In genomic region chr17:47975815-47976190, GRCh38 we compare ENCODE assay signal across 20 cellular contexts. TPM values are rescaled to one million over a fixed set of nuclear protein-coding genes. Genes with fewer than 3 reads are reported as not detected.
A peak's percentile ranks its signal among the peaks of the same experiment; 100 is the strongest.
DNase-seq lines count a peak whose midpoint lies in the region; ATAC-seq, FAIRE-seq and TF ChIP-seq lines count a peak whose summit lies in the region.
"Had no signal": no experiment of that assay in that cellular context is flagged by ENCODE, and none has a peak within 500 bp of the region (broad histone marks: within the 10 kb centered on the region; RNA-seq: fewer than 3 reads in every experiment).

No MANE protein-coding gene starts in this region.

- no peaks in the 10 kb centered on the region for H3K9me3 ChIP-seq in astrocyte (ENCODE audit: insufficient read depth, low read depth, low read length)
- no peaks in the 10 kb centered on the region for H3K9me3 ChIP-seq in neural progenitor cell (ENCODE audit: low read depth)
- H3K9me3 ChIP-seq: HAP-1 had no signal

- H3K4me3 Mint-ChIP-seq in activated CD4-positive, alpha-beta memory T cell treated with anti-CD3 and anti-CD28 coated beads, Interleukin-2, amount 10 ng/mL, durations not matched to agents 7 days and 5 days, result no peak overlapping the region
- H3K4me3 Mint-ChIP-seq in activated CD4-positive, alpha-beta memory T cell treated with anti-CD3 and anti-CD28 coated beads for 36 hours, result no peak overlapping the region
- H3K4me3 Mint-ChIP-seq in astrocyte (ENCODE audit: unreplicated experiment) (peak overlapping the region; percentile 37), neural progenitor cell (peak overlapping the region; percentile 39)
- H3K4me3 Mint-ChIP-seq: CD4-positive, alpha-beta T cell had no signal

- peak overlapping the region; percentile 29 for H3K4me3 ChIP-seq in Jurkat, Clone E6-1 (ENCODE audit: low read length)
- H3K4me3 ChIP-seq in astrocyte (ENCODE audit: insufficient read depth, low read depth, low read length), result no peak overlapping the region
- H3K4me3 ChIP-seq in neural progenitor cell, result no peak overlapping the region
- H3K4me3 ChIP-seq: GM12878, HAP-1 had no signal

- H3K36me3 Mint-ChIP-seq in activated CD4-positive, alpha-beta memory T cell treated with anti-CD3 and anti-CD28 coated beads, Interleukin-2, amount 10 ng/mL, durations not matched to agents 7 days and 5 days (ENCODE audit: low read depth), result peaks cover 51% of the 10 kb centered on the region
- peaks cover 38% of the 10 kb centered on the region for H3K36me3 Mint-ChIP-seq in activated CD4-positive, alpha-beta memory T cell treated with anti-CD3 and anti-CD28 coated beads for 36 hours
- H3K36me3 Mint-ChIP-seq in astrocyte (ENCODE audit: low read depth, unreplicated experiment) (peaks cover 22% of the 10 kb centered on the region), neural progenitor cell (peaks cover 39% of the 10 kb centered on the region)

- H3K27ac ChIP-seq in astrocyte (ENCODE audit: low read depth, low read length), result no peak overlapping the region
- H3K27ac ChIP-seq in neural progenitor cell, result no peak overlapping the region

- H3K9ac ChIP-seq in astrocyte (ENCODE audit: low read length) (no peak overlapping the region), neural progenitor cell (no peak overlapping the region)

- H3K36me3 ChIP-seq in astrocyte (ENCODE audit: insufficient read depth, low read length) (peaks cover 35% of the 10 kb centered on the region), neural progenitor cell (no peaks in the 10 kb centered on the region)

- FAIRE-seq in astrocyte (lab: Jason Lieb, UNC), result no peak
- FAIRE-seq: GM12878, GM18507, H1 had no signal

- TF ChIP-seq CTCF in astrocyte (IDR thresholded peaks at IDR 0.05; ENCODE audit: insufficient read depth, low read depth, low read length) (no peak), neural progenitor cell (IDR thresholded peaks at IDR 0.05) (no peak)

- H3K4me2 ChIP-seq in astrocyte (ENCODE audit: low read length), result no peak overlapping the region
- H3K4me2 ChIP-seq in neural progenitor cell, result no peak overlapping the region

- H3K79me2 ChIP-seq in astrocyte (ENCODE audit: insufficient read depth, low read length), result peaks cover 6% of the 10 kb centered on the region
- peaks cover 15% of the 10 kb centered on the region for H3K79me2 ChIP-seq in neural progenitor cell (ENCODE audit: low read depth)

- H3K4me1 ChIP-seq in astrocyte (ENCODE audit: insufficient read depth, low read length), result peaks cover 3% of the 10 kb centered on the region
- H3K4me1 ChIP-seq in neural progenitor cell, result peaks cover 13% of the 10 kb centered on the region

- no peaks in the 10 kb centered on the region for H3K27me3 ChIP-seq in astrocyte (ENCODE audit: insufficient read depth, low read length)
- H3K27me3 ChIP-seq in neural progenitor cell, result no peaks in the 10 kb centered on the region

- H3K9me3 Mint-ChIP-seq in activated CD4-positive, alpha-beta memory T cell treated with anti-CD3 and anti-CD28 coated beads, Interleukin-2, amount 10 ng/mL, durations not matched to agents 7 days and 5 days, result no peaks in the 10 kb centered on the region
- H3K9me3 Mint-ChIP-seq in activated CD4-positive, alpha-beta memory T cell treated with anti-CD3 and anti-CD28 coated beads for 36 hours, result no peaks in the 10 kb centered on the region
- no peaks in the 10 kb centered on the region for H3K9me3 Mint-ChIP-seq in astrocyte (ENCODE audit: unreplicated experiment)
- H3K9me3 Mint-ChIP-seq in neural progenitor cell, result no peaks in the 10 kb centered on the region
- H3K9me3 Mint-ChIP-seq: CD4-positive, alpha-beta T cell had no signal

- no peak for DNase-seq in activated CD4-positive, alpha-beta memory T cell treated with anti-CD3 and anti-CD28 coated beads, Interleukin-2, amount 10 ng/mL, durations not matched to agents 7 days and 5 days
- DNase-seq in activated CD4-positive, alpha-beta memory T cell treated with anti-CD3 and anti-CD28 coated beads for 36 hours, result no peak
- DNase-seq in Jurkat, Clone E6-1 (ENCODE audit: low read depth, low spot score), result peak; percentile 95
- DNase-seq in astrocyte (ENCODE audit: low read depth) (no peak), neural progenitor cell (ENCODE audit: low spot score) (no peak), cerebellum (ENCODE audit: low spot score) (no peak), DMS53 (lab: John Stamatoyannopoulos, UW) (no peak)
- DNase-seq: 8988T; C1 segment of cervical spinal cord; Calu3; CD4-positive, alpha-beta T cell; DMS 273 treated with DMSO at 0.1 percent for 48 hours; DMS79 had no signal

- H2AFZ ChIP-seq in astrocyte (ENCODE audit: low read depth, low read length) (no peak overlapping the region), neural progenitor cell (replicated peaks) (no peak overlapping the region)

- CTCF ChIA-PET in activated CD4-positive, alpha-beta memory T cell treated with anti-CD3 and anti-CD28 coated beads, Interleukin-2, amount 10 ng/mL, durations not matched to agents 7 days and 5 days (lab: Charles Lee), result interaction anchor here (1.0 to 7.1 kb wide), 4 partner anchors 9 to 40 kb away, joined by 3 to 185 read pairs (median 6); no protein-coding TSS in a partner anchor
- CTCF ChIA-PET in activated CD4-positive, alpha-beta memory T cell treated with anti-CD3 and anti-CD28 coated beads for 36 hours (lab: Charles Lee), result interaction anchor here (0.9 to 1.4 kb wide), 4 partner anchors 9 to 43 kb away, joined by 3 to 4 read pairs (median 4); no protein-coding TSS in a partner anchor

- H3F3A ChIP-seq in neural progenitor cell (ENCODE audit: low read depth), result peaks cover 8% of the 10 kb centered on the region

- no peak for ATAC-seq in GM19023 (IDR thresholded peaks at IDR 0.05; ENCODE audit: unreplicated experiment)
- ATAC-seq: GM12878 had no signal

- peak overlapping the region; percentile 6 for H3K27ac Mint-ChIP-seq in activated CD4-positive, alpha-beta memory T cell treated with anti-CD3 and anti-CD28 coated beads, Interleukin-2, amount 10 ng/mL, durations not matched to agents 7 days and 5 days
- no peak overlapping the region for H3K27ac Mint-ChIP-seq in activated CD4-positive, alpha-beta memory T cell treated with anti-CD3 and anti-CD28 coated beads for 36 hours
- no peak overlapping the region for H3K27ac Mint-ChIP-seq in astrocyte (ENCODE audit: unreplicated experiment)
- no peak overlapping the region for H3K27ac Mint-ChIP-seq in neural progenitor cell
- H3K27ac Mint-ChIP-seq: CD4-positive, alpha-beta T cell had no signal

- no peaks in the 10 kb centered on the region for H3K27me3 Mint-ChIP-seq in activated CD4-positive, alpha-beta memory T cell treated with anti-CD3 and anti-CD28 coated beads, Interleukin-2, amount 10 ng/mL, durations not matched to agents 7 days and 5 days
- no peaks in the 10 kb centered on the region for H3K27me3 Mint-ChIP-seq in activated CD4-positive, alpha-beta memory T cell treated with anti-CD3 and anti-CD28 coated beads for 36 hours
- peaks cover 4% of the 10 kb centered on the region for H3K27me3 Mint-ChIP-seq in astrocyte (ENCODE audit: low read depth, unreplicated experiment)
- peaks cover 6% of the 10 kb centered on the region for H3K27me3 Mint-ChIP-seq in neural progenitor cell (ENCODE audit: insufficient read depth, low read depth)
- H3K27me3 Mint-ChIP-seq: CD4-positive, alpha-beta T cell had no signal

- peaks cover 19% of the 10 kb centered on the region for H3K4me1 Mint-ChIP-seq in activated CD4-positive, alpha-beta memory T cell treated with anti-CD3 and anti-CD28 coated beads, Interleukin-2, amount 10 ng/mL, durations not matched to agents 7 days and 5 days
- H3K4me1 Mint-ChIP-seq in activated CD4-positive, alpha-beta memory T cell treated with anti-CD3 and anti-CD28 coated beads for 36 hours (ENCODE audit: low read depth), result peaks cover 13% of the 10 kb centered on the region
- H3K4me1 Mint-ChIP-seq in astrocyte (ENCODE audit: low read depth, unreplicated experiment), result peaks cover 1% of the 10 kb centered on the region
- peaks cover 31% of the 10 kb centered on the region for H3K4me1 Mint-ChIP-seq in neural progenitor cell

- intact Hi-C loops in activated CD4-positive, alpha-beta memory T cell treated with anti-CD3 and anti-CD28 coated beads for 36 hours (cut with micrococcal nuclease), result no loop called here

- POLR2A ChIA-PET in activated CD4-positive, alpha-beta memory T cell treated with anti-CD3 and anti-CD28 coated beads, Interleukin-2, amount 10 ng/mL, durations not matched to agents 7 days and 5 days (lab: Charles Lee), result no interaction called here
- POLR2A ChIA-PET in activated CD4-positive, alpha-beta memory T cell treated with anti-CD3 and anti-CD28 coated beads for 36 hours (lab: Charles Lee), result no interaction called here

- H4K20me1 ChIP-seq in astrocyte (ENCODE audit: insufficient read depth, low read length), result no peaks in the 10 kb centered on the region
- no peaks in the 10 kb centered on the region for H4K20me1 ChIP-seq in neural progenitor cell (ENCODE audit: low read depth)

RNA-seq across cellular contexts. Expression of gene CDK5RAP3, which starts 4.9 kb away (rescaled TPM):
- 100 to 1,000 TPM; 194 to 205 TPM for total RNA-seq in activated CD4-positive, alpha-beta memory T cell treated with anti-CD3 and anti-CD28 coated beads, Interleukin-2, amount 10 ng/mL, durations not matched to agents 7 days and 5 days
- 100 to 1,000 TPM; 170 to 183 TPM for total RNA-seq in activated CD4-positive, alpha-beta memory T cell treated with anti-CD3 and anti-CD28 coated beads for 36 hours
- polyA plus RNA-seq in Jurkat, Clone E6-1 (2012; ENCODE audit: insufficient read depth, insufficient read length), result 386 TPM
- 59.1 and 62.8 TPM in 2 replicates for total RNA-seq in astrocyte
- total RNA-seq in neural progenitor cell (ENCODE audit: low replicate concordance), result 104 and 168 TPM in 2 replicates
- 80.0 TPM for total RNA-seq in cerebellum

RNA-seq across cellular contexts. Expression of gene PRR15L, which starts 18.1 kb away (rescaled TPM):
- total RNA-seq in activated CD4-positive, alpha-beta memory T cell treated with anti-CD3 and anti-CD28 coated beads, Interleukin-2, amount 10 ng/mL, durations not matched to agents 7 days and 5 days, result not detected
- not detected for total RNA-seq in activated CD4-positive, alpha-beta memory T cell treated with anti-CD3 and anti-CD28 coated beads for 36 hours
- polyA plus RNA-seq in Jurkat, Clone E6-1 (2012; ENCODE audit: insufficient read depth, insufficient read length), result not detected
- not detected in 2 replicates for total RNA-seq in astrocyte
- total RNA-seq in neural progenitor cell (ENCODE audit: low replicate concordance), result not detected in 2 replicates
- not detected for total RNA-seq in cerebellum
- total RNA-seq: CD4-positive, alpha-beta T cell; G401; GM12878; HT1080 had no signal

RNA-seq across cellular contexts. Expression of gene PNPO, which starts 34.4 kb away (rescaled TPM):
- total RNA-seq in activated CD4-positive, alpha-beta memory T cell treated with anti-CD3 and anti-CD28 coated beads, Interleukin-2, amount 10 ng/mL, durations not matched to agents 7 days and 5 days, result 10 to 100 TPM; 24.6 to 25.1 TPM
- 10 to 100 TPM; 32.5 to 34.4 TPM for total RNA-seq in activated CD4-positive, alpha-beta memory T cell treated with anti-CD3 and anti-CD28 coated beads for 36 hours
- polyA plus RNA-seq in Jurkat, Clone E6-1 (2012; ENCODE audit: insufficient read depth, insufficient read length), result 23.6 TPM
- total RNA-seq in astrocyte, result 12.0 and 14.1 TPM in 2 replicates
- 8.0 and 9.1 TPM in 2 replicates for total RNA-seq in neural progenitor cell (ENCODE audit: low replicate concordance)
- 6.1 TPM for total RNA-seq in cerebellum

Comparison
In these comparisons a context has a peak if more than half of its experiments do, and no peak if none do; other contexts are left out.
1. H3K4me3 Mint-ChIP-seq: peak in astrocyte (single experiment) and neural progenitor cell (single experiment); none in activated CD4-positive, alpha-beta memory T cell treated with anti-CD3 and anti-CD28 coated beads, Interleukin-2, amount 10 ng/mL, durations not matched to agents 7 days and 5 days (single experiment) and activated CD4-positive, alpha-beta memory T cell treated with anti-CD3 and anti-CD28 coated beads for 36 hours (single experiment).